Comparison of ENCODE assay signal across 2 cellular contexts in genomic region chr10:132479603-132480221, GRCh38.
TF ChIP-seq lines count a peak whose summit lies in the region.

No MANE protein-coding gene starts in this region.

TF ChIP-seq in liver, 16 proteins besides CTCF, POLR2A, EP300 and RAD21 (continued from another document):
- TF ChIP-seq MAX (IDR thresholded peaks at IDR 0.05) (no peak), ATF3 (IDR thresholded peaks at IDR 0.05) (no peak), RXRA (IDR thresholded peaks at IDR 0.05) (peak; percentile 36 to 79), NR2F2 (IDR thresholded peaks at IDR 0.05) (no peak), GABPA (IDR thresholded peaks at IDR 0.05 in 1 of 2, conservative IDR thresholded peaks at IDR 0.05 in 1 of 2) (no peak), HNF4A (conservative IDR thresholded peaks at IDR 0.05) (peak in 1 of 2 donors; percentile 57)

TF ChIP-seq in HepG2, 621 proteins besides CTCF, POLR2A, EP300 and RAD21 (continued from another document):
- TF ChIP-seq RERE (CRISPR knock-in tag; IDR thresholded peaks at IDR 0.05; ENCODE audit: low read depth) = no peak
- TF ChIP-seq BRF2 (CRISPR knock-in tag; IDR thresholded peaks at IDR 0.05) = no peak
- no peak for TF ChIP-seq ZNF121 (CRISPR knock-in tag; IDR thresholded peaks at IDR 0.05)
- TF ChIP-seq ELK4 (CRISPR knock-in tag; IDR thresholded peaks at IDR 0.05; ENCODE audit: borderline replicate concordance) = no peak
TF ChIP-seq in HepG2: peak in this region for 0.
